ENCODE assay signal across 19 cellular contexts in genomic region chr22:48396785-48397530, GRCh38.
"Had no signal": no experiment of that assay in that cellular context is flagged by ENCODE, and none has a peak within 500 bp of the region (broad histone marks: within the 10 kb centered on the region; RNA-seq: fewer than 3 reads in every experiment).

No MANE protein-coding gene starts in this region.

- H3K36me3 Mint-ChIP-seq: activated naive CD8-positive, alpha-beta T cell treated with anti-CD3 and anti-CD28 coated beads, Interleukin-2, amount 10 ng/mL, durations not matched to agents 7 days and 5 days had no signal

- H3K27me3 ChIP-seq: brain microvascular endothelial cell had no signal

- H3K9me3 ChIP-seq: esophagus squamous epithelium, left ventricle myocardium inferior, prostate gland, sigmoid colon had no signal

- H3K4me3 ChIP-seq: esophagus squamous epithelium, left ventricle myocardium inferior, prostate gland, sigmoid colon had no signal

- H3K4me3 Mint-ChIP-seq: activated naive CD8-positive, alpha-beta T cell treated with anti-CD3 and anti-CD28 coated beads, Interleukin-2, amount 10 ng/mL, durations not matched to agents 7 days and 5 days; central memory CD8-positive, alpha-beta T cell; nephron progenitor cell; T-helper 2 cell treated with Interferon-gamma antibody and Interleukin-4, amounts not matched to agents 5 μg/mL and 100 μg/mL, for 36 hours had no signal

- H3K27ac Mint-ChIP-seq: activated naive CD8-positive, alpha-beta T cell treated with anti-CD3 and anti-CD28 coated beads, Interleukin-2, amount 10 ng/mL, durations not matched to agents 7 days and 5 days; nephron progenitor cell; T-helper 2 cell treated with Interferon-gamma antibody and Interleukin-4, amounts not matched to agents 5 μg/mL and 100 μg/mL, for 36 hours had no signal

- H3K27ac ChIP-seq: brain microvascular endothelial cell, esophagus squamous epithelium, left ventricle myocardium inferior, prostate gland, sigmoid colon had no signal

- DNase-seq: activated CD4-positive, alpha-beta T cell treated with anti-CD3 and anti-CD28 coated beads, Interleukin-2, amount 50 U/mL, for 1 hour; activated CD8-positive, alpha-beta memory T cell treated with anti-CD3 and anti-CD28 coated beads for 24 hours; activated naive CD4-positive, alpha-beta T cell; activated naive CD8-positive, alpha-beta T cell treated with anti-CD3 and anti-CD28 coated beads, Interleukin-2, amount 10 ng/mL, durations not matched to agents 7 days and 5 days; anterior cingulate cortex; brain microvascular endothelial cell; cortex of kidney; effector CD4-positive, alpha-beta T cell; esophagus squamous epithelium; hippocampal formation; kidney; left ventricle myocardium inferior; mesenchymal stem cell; nephron progenitor cell; sigmoid colon; stimulated activated CD4-positive, alpha-beta T cell treated with anti-CD3 and anti-CD28 coated beads, Interleukin-1b, Interleukin-23, amount 100 ng/mL, for 48 hours had no signal

- H3K9me3 Mint-ChIP-seq: activated naive CD8-positive, alpha-beta T cell treated with anti-CD3 and anti-CD28 coated beads, Interleukin-2, amount 10 ng/mL, durations not matched to agents 7 days and 5 days; central memory CD8-positive, alpha-beta T cell; T-helper 2 cell treated with Interferon-gamma antibody and Interleukin-4, amounts not matched to agents 5 μg/mL and 100 μg/mL, for 36 hours had no signal

- H3K4me1 ChIP-seq: esophagus squamous epithelium, left ventricle myocardium inferior, prostate gland, sigmoid colon had no signal

- H3K27me3 Mint-ChIP-seq: activated naive CD8-positive, alpha-beta T cell treated with anti-CD3 and anti-CD28 coated beads, Interleukin-2, amount 10 ng/mL, durations not matched to agents 7 days and 5 days had no signal

- H3K36me3 ChIP-seq: brain microvascular endothelial cell, esophagus squamous epithelium, left ventricle myocardium inferior, prostate gland, sigmoid colon had no signal

- H3K4me1 Mint-ChIP-seq: activated naive CD8-positive, alpha-beta T cell treated with anti-CD3 and anti-CD28 coated beads, Interleukin-2, amount 10 ng/mL, durations not matched to agents 7 days and 5 days; central memory CD8-positive, alpha-beta T cell; nephron progenitor cell had no signal
